Comparison of ENCODE assay signal across 8 cellular contexts in genomic region chr13:95676100-95676774, GRCh38. TPM values are rescaled to one million over a fixed set of nuclear protein-coding genes. Genes with fewer than 3 reads are reported as not detected.
DNase-seq lines count a peak whose midpoint lies in the region; ATAC-seq and TF ChIP-seq lines count a peak whose summit lies in the region.

No MANE protein-coding gene starts in this region.

- peak overlapping the region; percentile 100 for H2AFZ ChIP-seq in SK-N-SH (ENCODE audit: low read depth)

- H3F3A ChIP-seq in SK-N-SH (replicated peaks; ENCODE audit: insufficient read depth), result peaks cover 12% of the 10 kb centered on the region

- H3K9me2 ChIP-seq in SK-N-SH, result no peaks in the 10 kb centered on the region

- no peaks in the 10 kb centered on the region for H3K27me3 ChIP-seq in CD4-positive, alpha-beta memory T cell (ENCODE audit: insufficient read depth, low read length)
- H3K27me3 ChIP-seq in SK-N-SH (ENCODE audit: insufficient read depth) (no peaks in the 10 kb centered on the region), upper lobe of right lung (no peaks in the 10 kb centered on the region)

- peaks cover 20 to 35% of the 10 kb centered on the region in 2 donors for H3K36me3 Mint-ChIP-seq in CD4-positive, alpha-beta memory T cell
- peaks cover 8% of the 10 kb centered on the region for H3K36me3 Mint-ChIP-seq in IgD-negative memory B cell
- H3K36me3 Mint-ChIP-seq in dendritic cell treated with granulocyte-macrophage colony-stimulating factor and Interleukin-4, amounts not matched to agents 40 ng/mL and 50 ng/mL, for 4 days (ENCODE audit: low read depth), result peaks cover 26% of the 10 kb centered on the region

- CTCF ChIA-PET in CD4-positive, alpha-beta memory T cell (lab: Charles Lee; ENCODE audit: partially characterized antibody), result interaction anchor here (0.7 kb wide), 1 partner anchor 15 kb away, joined by 6 read pairs; no protein-coding TSS in a partner anchor
- CTCF ChIA-PET in SK-N-SH (lab: Yijun Ruan, JAX), result interaction anchor here (0.7 to 1.1 kb wide), 5 partner anchors 14 to 158 kb away, joined by 3 to 4 read pairs (median 3); no protein-coding TSS in a partner anchor

- H4K20me1 ChIP-seq in SK-N-SH (ENCODE audit: insufficient read depth), result peaks cover 17% of the 10 kb centered on the region; the same call in 1 of the 2 replicates

- H3K4me3 Mint-ChIP-seq in CD4-positive, alpha-beta memory T cell, result peak overlapping the region; percentile 89 to 98 (median 96)
- peak overlapping the region; percentile 95 to 99 (median 98) for H3K4me3 Mint-ChIP-seq in IgD-negative memory B cell
- peak overlapping the region; percentile 96 for H3K4me3 Mint-ChIP-seq in dendritic cell treated with granulocyte-macrophage colony-stimulating factor and Interleukin-4, amounts not matched to agents 40 ng/mL and 50 ng/mL, for 4 days

- no peak for TF ChIP-seq RAD21 in SK-N-SH (IDR thresholded peaks at IDR 0.05; ENCODE audit: low read length)

- H3K4me2 ChIP-seq in SK-N-SH, result peak overlapping the region; percentile 81

- H3K9ac ChIP-seq in SK-N-SH, result peak overlapping the region; percentile 78

- intact Hi-C loops in CD4-positive, alpha-beta memory T cell (cut with micrococcal nuclease), result loop anchor here (1.0 to 5.0 kb wide), 8 partner anchors 31 to 1757 kb away; partner anchors contain the start of genes ABCC4 and GPR180
- intact Hi-C loops in dendritic cell treated with granulocyte-macrophage colony-stimulating factor and Interleukin-4, amounts not matched to agents 40 ng/mL and 50 ng/mL, for 4 days (cut with micrococcal nuclease), result loop anchor here (5.0 kb wide), 1 partner anchor 36 kb away; no protein-coding TSS in a partner anchor
- intact Hi-C loops in upper lobe of right lung (cut with DNase I), result no loop called here

- peaks cover 0 to 22% (median 11%) of the 10 kb centered on the region in 8 donors for H3K9me3 Mint-ChIP-seq in CD4-positive, alpha-beta memory T cell
- H3K9me3 Mint-ChIP-seq in IgD-negative memory B cell, result no peaks in the 10 kb centered on the region
- H3K9me3 Mint-ChIP-seq in dendritic cell treated with granulocyte-macrophage colony-stimulating factor and Interleukin-4, amounts not matched to agents 40 ng/mL and 50 ng/mL, for 4 days, result peaks cover 8% of the 10 kb centered on the region

- peak overlapping the region; percentile 27 to 97 for H3K4me3 ChIP-seq in CD4-positive, alpha-beta memory T cell (ENCODE audit: low read length in 2 of 2)
- H3K4me3 ChIP-seq in SK-N-SH (ENCODE audit: low read depth in 2 of 2, low read length in 1 of 2) (peak overlapping the region; percentile 86 to 96), upper lobe of right lung (peak overlapping the region; percentile 95)

- peaks cover 50% of the 10 kb centered on the region for H3K4me1 ChIP-seq in CD4-positive, alpha-beta memory T cell (ENCODE audit: insufficient read depth, low read length)
- H3K4me1 ChIP-seq in SK-N-SH (ENCODE audit: control insufficient read depth in 1 of 2, insufficient read depth in 2 of 2, low read depth in 1 of 2, low read length in 1 of 2) (peaks cover 6% of the 10 kb centered on the region in 2 experiments; a peak in 3 of 4 replicates), upper lobe of right lung (peaks cover 31% of the 10 kb centered on the region)

- H3K79me2 ChIP-seq in SK-N-SH (ENCODE audit: insufficient read depth), result peaks cover 45% of the 10 kb centered on the region

- TF ChIP-seq CTCF in SK-N-SH (IDR thresholded peaks at IDR 0.05), result no peak
- no peak for TF ChIP-seq CTCF in upper lobe of right lung (IDR thresholded peaks at IDR 0.05)

- peak; percentile 28 to 51 (median 38) for DNase-seq in CD4-positive, alpha-beta memory T cell
- DNase-seq in SK-N-SH, result no peak
- peak; percentile 31 for DNase-seq in midbrain (lab: John Stamatoyannopoulos, UW)
- peak; percentile 64 for DNase-seq in upper lobe of right lung
- no peak for DNase-seq in NCI-H2196 (lab: John Stamatoyannopoulos, UW; ENCODE audit: unreplicated experiment)

- peaks cover 44 to 74% (median 57%) of the 10 kb centered on the region in 4 donors for H3K4me1 Mint-ChIP-seq in CD4-positive, alpha-beta memory T cell
- peaks cover 31 to 54% (median 40%) of the 10 kb centered on the region in 3 donors for H3K4me1 Mint-ChIP-seq in IgD-negative memory B cell
- peaks cover 68% of the 10 kb centered on the region for H3K4me1 Mint-ChIP-seq in dendritic cell treated with granulocyte-macrophage colony-stimulating factor and Interleukin-4, amounts not matched to agents 40 ng/mL and 50 ng/mL, for 4 days (ENCODE audit: low read depth)

- no peaks in the 10 kb centered on the region for H3K36me3 ChIP-seq in CD4-positive, alpha-beta memory T cell (ENCODE audit: insufficient read depth, low read length)
- H3K36me3 ChIP-seq in SK-N-SH (replicated peaks in 1 of 2; ENCODE audit: control insufficient read depth in 1 of 2, insufficient read depth in 2 of 2, low read length in 1 of 2) (peaks cover 0 to 2% of the 10 kb centered on the region in 2 experiments), upper lobe of right lung (no peaks in the 10 kb centered on the region)

- peak overlapping the region; percentile 90 to 97 (median 96) for H3K27ac Mint-ChIP-seq in CD4-positive, alpha-beta memory T cell
- H3K27ac Mint-ChIP-seq in IgD-negative memory B cell, result peak overlapping the region; percentile 86 to 98 (median 97)
- peak overlapping the region; percentile 95 for H3K27ac Mint-ChIP-seq in dendritic cell treated with granulocyte-macrophage colony-stimulating factor and Interleukin-4, amounts not matched to agents 40 ng/mL and 50 ng/mL, for 4 days

- H3K27ac ChIP-seq in CD4-positive, alpha-beta memory T cell (ENCODE audit: low read depth, low read length), result peak overlapping the region; percentile 87
- H3K27ac ChIP-seq in SK-N-SH (ENCODE audit: low read depth in 2 of 2, low read length in 1 of 2), result peak overlapping the region; percentile 82 to 94
- peak overlapping the region; percentile 96 for H3K27ac ChIP-seq in upper lobe of right lung

- POLR2A ChIA-PET in CD4-positive, alpha-beta memory T cell (lab: Charles Lee; ENCODE audit: partially characterized antibody), result interaction anchor here (0.6 to 1.5 kb wide), 9 partner anchors 20 to 1757 kb away, joined by 3 to 15 read pairs (median 4); partner anchors contain the start of genes RAP2A and TGDS
- POLR2A ChIA-PET in SK-N-SH (lab: Yijun Ruan, JAX), result interaction anchor here (0.7 to 1.2 kb wide), 3 partner anchors 32 to 124 kb away, joined by 3 to 4 read pairs (median 3); partner anchors contain the start of gene DZIP1

- H3K27me3 Mint-ChIP-seq in CD4-positive, alpha-beta memory T cell, result no peaks in the 10 kb centered on the region
- no peaks in the 10 kb centered on the region for H3K27me3 Mint-ChIP-seq in IgD-negative memory B cell
- no peaks in the 10 kb centered on the region for H3K27me3 Mint-ChIP-seq in dendritic cell treated with granulocyte-macrophage colony-stimulating factor and Interleukin-4, amounts not matched to agents 40 ng/mL and 50 ng/mL, for 4 days

- no peak for TF ChIP-seq EP300 in SK-N-SH (IDR thresholded peaks at IDR 0.05; ENCODE audit: borderline replicate concordance in 1 of 2, low read depth in 1 of 2, low read length in 1 of 2)

- 3% methylated on average over 16 of the region's 33 CpGs for WGBS in SK-N-SH (ENCODE audit: low lambda C conversion rate)

- no peaks in the 10 kb centered on the region for H3K9me3 ChIP-seq in CD4-positive, alpha-beta memory T cell (ENCODE audit: control insufficient read depth in 1 of 2, low read length in 2 of 2)
- H3K9me3 ChIP-seq in SK-N-SH (peaks cover 5% of the 10 kb centered on the region; the same call in 1 of the 2 replicates), upper lobe of right lung (no peaks in the 10 kb centered on the region)

- ATAC-seq in GM19467 (IDR thresholded peaks at IDR 0.05; ENCODE audit: unreplicated experiment), result peak; percentile 6
- ATAC-seq in upper lobe of right lung, result no peak

TF ChIP-seq in SK-N-SH, 30 proteins besides CTCF, POLR2A, EP300 and RAD21:
- peak; percentile 21; the same call in 1 of the 2 replicates for TF ChIP-seq GATA2 (CRISPR knock-in tag; IDR thresholded peaks at IDR 0.05)
- TF ChIP-seq FOSL2 (IDR thresholded peaks at IDR 0.05; ENCODE audit: borderline replicate concordance, low read depth), result no peak
- no peak for TF ChIP-seq MAX (IDR thresholded peaks at IDR 0.05; ENCODE audit: low read depth)

RNA-seq across cellular contexts. Expression of gene DNAJC3, which starts 0.7 kb away (rescaled TPM):
- total RNA-seq in CD4-positive, alpha-beta memory T cell, result 10 to 100 TPM; 28.9 to 31.1 TPM
- 10 to 100 TPM; 14.6 to 17.7 TPM for polyA plus RNA-seq in CD4-positive, alpha-beta memory T cell
- polyA plus RNA-seq in IgD-negative memory B cell (11.2 TPM), SK-N-SH (2012; rRNA removed) (5.8 and 8.2 TPM in 2 replicates)
- polyA plus RNA-seq in SK-N-SH (2012; cell fraction: cytosol; rRNA removed), result 8.7 and 9.4 TPM in 2 replicates
- 2.3 and 5.1 TPM in 2 replicates for polyA plus RNA-seq in SK-N-SH (2012; cell fraction: nucleus; rRNA removed)
- total RNA-seq in upper lobe of right lung, result 67.9 TPM

RNA-seq across cellular contexts. Expression of gene DZIP1, which starts 31.7 kb away (rescaled TPM):
- total RNA-seq in CD4-positive, alpha-beta memory T cell, result not detected
- not detected for polyA plus RNA-seq in CD4-positive, alpha-beta memory T cell
- not detected for polyA plus RNA-seq in IgD-negative memory B cell
- polyA plus RNA-seq in SK-N-SH (2012; rRNA removed), result 15.0 and 15.2 TPM in 2 replicates
- 13.9 and 16.3 TPM in 2 replicates for polyA plus RNA-seq in SK-N-SH (2012; cell fraction: cytosol; rRNA removed)
- polyA plus RNA-seq in SK-N-SH (2012; cell fraction: nucleus; rRNA removed), result 31.3 and 43.5 TPM in 2 replicates
- 7.1 TPM for total RNA-seq in upper lobe of right lung

Comparison
In these comparisons a context has a peak if more than half of its experiments do, and no peak if none do; other contexts are left out.
1. DNase-seq: peak in CD4-positive, alpha-beta memory T cell (5 of 5), midbrain (single experiment) and upper lobe of right lung (single experiment); none in SK-N-SH (single experiment) and NCI-H2196 (single experiment).
2. RNA of gene DZIP1, which starts 31.7 kb away (polyA plus RNA-seq): 13.9 to 43.5 TPM in SK-N-SH; not detected in CD4-positive, alpha-beta memory T cell and not detected in IgD-negative memory B cell (single experiment); every median in the first group is over 10 times any median in the second.
3. Peak in every context shown above with its lines, with median percentiles within 50 percentile points of each other: H3K27ac ChIP-seq, H3K4me3 ChIP-seq, H3K27ac Mint-ChIP-seq and H3K4me3 Mint-ChIP-seq.